Comparison of ENCODE assay signal across 8 cellular contexts in the genomic region with DNA sequence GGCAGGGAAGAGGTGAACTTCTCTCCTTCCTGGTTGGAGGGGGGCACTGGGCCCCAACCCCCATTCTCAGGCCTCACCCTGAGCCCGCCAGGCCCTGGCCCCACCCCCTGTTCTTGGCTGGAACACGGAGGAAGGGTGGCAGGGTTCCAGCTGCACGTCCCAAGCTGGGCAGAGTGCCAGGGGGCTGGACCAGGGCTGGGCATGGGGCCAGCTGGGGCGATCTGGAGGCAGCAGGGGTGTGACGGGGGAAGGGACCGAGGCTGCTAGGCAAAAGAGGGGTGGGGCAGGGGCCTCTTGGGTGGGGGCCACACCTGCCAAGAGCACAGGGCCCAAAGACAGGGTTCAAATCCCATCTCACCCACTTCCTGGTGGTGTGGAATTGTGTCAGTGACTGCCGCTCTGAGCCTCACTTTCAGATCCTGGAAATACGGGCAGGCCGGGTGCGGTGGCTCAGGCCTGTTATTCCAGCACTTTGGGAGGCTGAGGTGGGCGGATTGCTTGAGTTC. TPM values are rescaled to one million over a fixed set of nuclear protein-coding genes. Genes with fewer than 3 reads are reported as not detected.
A peak's percentile ranks its signal among the peaks of the same experiment; 100 is the strongest.
DNase-seq lines count a peak whose midpoint lies in the region; ATAC-seq, FAIRE-seq and TF ChIP-seq lines count a peak whose summit lies in the region.

No MANE protein-coding gene starts in this region.

- no peaks in the 10 kb centered on the region for H3K27me3 ChIP-seq in mammary epithelial cell (ENCODE audit: insufficient read depth, low read length)

- H3K79me2 ChIP-seq in mammary epithelial cell (ENCODE audit: insufficient read depth, low read length) = no peaks in the 10 kb centered on the region

- in situ Hi-C loops in mammary epithelial cell (cut with MboI; ENCODE audit: low sequenced_read_pairs in 2 of 2) = no loop called here

- intact Hi-C loops in mammary epithelial cell (cut with micrococcal nuclease) (no loop called here), kidney (cut with DNase I) (no loop called here)

- H3K9me3 ChIP-seq in mammary epithelial cell (replicated peaks; ENCODE audit: insufficient read depth, low read length) (no peaks in the 10 kb centered on the region), kidney (ENCODE audit: control insufficient read depth in 1 of 2, low read length in 2 of 2) (no peaks in the 10 kb centered on the region)

- H3K4me2 ChIP-seq in mammary epithelial cell (ENCODE audit: insufficient read depth, low read depth, low read length) = peak overlapping the region; percentile 40

- H3K4me3 ChIP-seq in mammary epithelial cell (replicated peaks in 1 of 3; ENCODE audit: insufficient read depth in 1 of 3, low read depth in 2 of 3, low read length in 3 of 3) (no peak overlapping the region), kidney (ENCODE audit: low read length in 2 of 2) (peak overlapping the region; percentile 38 to 56)

- H3K36me3 ChIP-seq in mammary epithelial cell (ENCODE audit: insufficient read depth, low read length) (no peaks in the 10 kb centered on the region), kidney (ENCODE audit: control insufficient read depth in 1 of 2, insufficient read depth in 2 of 2, low read length in 2 of 2) (no peaks in the 10 kb centered on the region)

- dilution Hi-C loops in mammary epithelial cell (cut with HindIII; ENCODE audit: low sequenced_read_pairs) = loop anchor here (5.0 kb wide), 2 partner anchors 58 to 243 kb away; no protein-coding TSS in a partner anchor

- H3K27ac ChIP-seq in mammary epithelial cell (ENCODE audit: insufficient read depth, low read depth, low read length) = no peak overlapping the region
- peak overlapping the region; percentile 60 to 68 for H3K27ac ChIP-seq in kidney (ENCODE audit: low read depth in 2 of 2, low read length in 2 of 2)
- H3K27ac ChIP-seq in substantia nigra (ENCODE audit: low read depth, low read length, poor library complexity, severe bottlenecking) = peak overlapping the region; percentile 74

- POLR2A ChIA-PET in HEK293T (lab: Yijun Ruan, JAX) = interaction anchor here (2.2 kb wide), 1 partner anchor 47 kb away, joined by 9 read pairs; a partner anchor contains a TSS

- no peak overlapping the region for H3K9ac ChIP-seq in mammary epithelial cell (ENCODE audit: insufficient read depth, low read length)
- H3K9ac ChIP-seq in kidney (ENCODE audit: low read length in 2 of 2) = peak overlapping the region in 1 of 2 donors; percentile 75

- 0% methylated on average over 4 of the region's 11 CpGs for WGBS in mammary epithelial cell (ENCODE audit: low coverage, missing lambda C conversion rate)

- ATAC-seq in HG02610 (IDR thresholded peaks at IDR 0.05; ENCODE audit: unreplicated experiment) (no peak), HG03439 (IDR thresholded peaks at IDR 0.05; ENCODE audit: unreplicated experiment) (no peak)

- FAIRE-seq in kidney (lab: Jason Lieb, UNC) = peak; percentile 76

- TF ChIP-seq CTCF in mammary epithelial cell (conservative IDR thresholded peaks at IDR 0.05 in 1 of 2, IDR thresholded peaks at IDR 0.05 in 1 of 2; ENCODE audit: extremely low read depth in 1 of 2, insufficient read depth in 1 of 2, low read depth in 1 of 2, low read length in 2 of 2) (no peak), kidney (IDR thresholded peaks at IDR 0.05; ENCODE audit: borderline replicate concordance, extremely low read depth, insufficient read depth) (no peak)

- CTCF ChIA-PET in mammary epithelial cell (lab: Charles Lee; ENCODE audit: low non-redundant PET) = no interaction called here
- CTCF ChIA-PET in HEK293T (lab: Yijun Ruan, JAX) = no interaction called here

- peak overlapping the region; percentile 60 for H2AFZ ChIP-seq in mammary epithelial cell (ENCODE audit: low read depth, low read length)

- no peaks in the 10 kb centered on the region for H4K20me1 ChIP-seq in mammary epithelial cell (ENCODE audit: insufficient read depth, low read length)

- BruUV-seq in mammary epithelial cell (replicated peaks; lab: Mats Ljungman, UMichigan) = no TSS peak

- H3K4me1 ChIP-seq in mammary epithelial cell (ENCODE audit: insufficient read depth, low read length) = peaks cover 29% of the 10 kb centered on the region
- peaks cover 14 to 29% of the 10 kb centered on the region in 2 donors for H3K4me1 ChIP-seq in kidney (ENCODE audit: control insufficient read depth in 1 of 2, insufficient read depth in 1 of 2, low read depth in 1 of 2, low read length in 2 of 2)

- DNase-seq in GM04503 (ENCODE audit: low read depth) = peak; percentile 8
- DNase-seq in NCI-H345 (lab: John Stamatoyannopoulos, UW) = peak; percentile 94
- peak; percentile 71 for DNase-seq in mammary epithelial cell
- DNase-seq in kidney = peak; percentile 99
- DNase-seq in substantia nigra (lab: John Stamatoyannopoulos, UW) = peak; percentile 62 to 99 (median 92)
- DNase-seq in HEK293T (ENCODE audit: extremely low spot score) = no peak

TF ChIP-seq in HEK293T, 16 proteins besides CTCF, POLR2A, EP300 and RAD21:
- TF ChIP-seq BHLHE40 (IDR thresholded peaks at IDR 0.05; ENCODE audit: borderline replicate concordance) (no peak), TARDBP (IDR thresholded peaks at IDR 0.05) (no peak), LEF1 (IDR thresholded peaks at IDR 0.05; ENCODE audit: borderline replicate concordance) (no peak), ZNF384 (IDR thresholded peaks at IDR 0.05) (no peak), ARNT (IDR thresholded peaks at IDR 0.05) (no peak), FOXM1 (IDR thresholded peaks at IDR 0.05; ENCODE audit: borderline replicate concordance) (no peak), ELF4 (IDR thresholded peaks at IDR 0.05) (no peak), HDGF (IDR thresholded peaks at IDR 0.05; ENCODE audit: borderline replicate concordance) (no peak), NFRKB (IDR thresholded peaks at IDR 0.05) (no peak), CTBP1 (IDR thresholded peaks at IDR 0.05; ENCODE audit: borderline replicate concordance) (no peak), FOXK2 (IDR thresholded peaks at IDR 0.05) (no peak), SP1 (IDR thresholded peaks at IDR 0.05) (no peak), L3MBTL2 (conservative IDR thresholded peaks at IDR 0.05) (no peak), SUZ12 (IDR thresholded peaks at IDR 0.05) (no peak)

RNA-seq across cellular contexts. Expression of a gene that starts 2.2 kb away (rescaled TPM):
- total RNA-seq in mammary epithelial cell (not detected), kidney (40.4 TPM)
- polyA plus RNA-seq in mammary epithelial cell (0.05 TPM), kidney (ENCODE audit: insufficient read depth, low read depth, low replicate concordance) (3.3 TPM)
- not detected for polyA minus RNA-seq in mammary epithelial cell

RNA-seq across cellular contexts. Expression of a gene that starts 47.8 kb away (rescaled TPM):
- total RNA-seq in mammary epithelial cell (10 to 100 TPM; 49.0 to 69.7 TPM), kidney (63.7 TPM)
- polyA plus RNA-seq in mammary epithelial cell (116 TPM), kidney (ENCODE audit: insufficient read depth, low read depth, low replicate concordance) (54.3 TPM)
- 245 TPM for polyA minus RNA-seq in mammary epithelial cell

Comparison
In these comparisons a context has a peak if more than half of its experiments do, and no peak if none do; other contexts are left out.
1. H3K4me3 ChIP-seq: peak in kidney (2 of 2); none in mammary epithelial cell (0 of 3).
2. RNA of a gene that starts 2.2 kb away (total RNA-seq): 40.4 TPM in kidney (single experiment); not detected in mammary epithelial cell; every median in the first group is over 10 times any median in the second.